Comparison of ENCODE assay signal across 27 cellular contexts in genomic region chr20:45983279-45983743, GRCh38. TPM values are rescaled to one million over a fixed set of nuclear protein-coding genes. Genes with fewer than 3 reads are reported as not detected.
A peak's percentile ranks its signal among the peaks of the same experiment; 100 is the strongest.
DNase-seq lines count a peak whose midpoint lies in the region; ATAC-seq, FAIRE-seq and TF ChIP-seq lines count a peak whose summit lies in the region.
"Had no signal": no experiment of that assay in that cellular context is flagged by ENCODE, and none has a peak within 500 bp of the region (broad histone marks: within the 10 kb centered on the region; RNA-seq: fewer than 3 reads in every experiment).

No MANE protein-coding gene starts in this region.

- CTCF ChIA-PET in H1 (lab: Charles Lee; ENCODE audit: partially characterized antibody), result interaction anchor here (1.1 to 12.8 kb wide), 4 partner anchors 9 to 39 kb away, joined by 3 to 156 read pairs (median 7); no protein-coding TSS in a partner anchor

- H4K20me1 ChIP-seq in H9 (ENCODE audit: control insufficient read depth, insufficient read depth, insufficient read length), result no peaks in the 10 kb centered on the region
- no peaks in the 10 kb centered on the region for H4K20me1 ChIP-seq in H1 (replicated peaks in 1 of 2; ENCODE audit: control insufficient read depth in 1 of 2, insufficient read depth in 2 of 2, low read length in 2 of 2)

- H2AFZ ChIP-seq in H9 (ENCODE audit: low read length) (peak overlapping the region; percentile 86), H1 (ENCODE audit: low read length) (peak overlapping the region; percentile 100), neuronal stem cell (ENCODE audit: low read length) (peak overlapping the region; percentile 1)

- no peak overlapping the region for H4K91ac ChIP-seq in H9 (ENCODE audit: insufficient read length, low read depth, low read length)
- H4K91ac ChIP-seq in H1 (replicated peaks; ENCODE audit: insufficient read length, low read length), result no peak overlapping the region
- H4K91ac ChIP-seq in neuronal stem cell (ENCODE audit: low read depth, low read length, poor library complexity), result no peak overlapping the region

- H4K5ac ChIP-seq in H9 (ENCODE audit: insufficient read length, low read depth, low read length) (no peak overlapping the region), H1 (ENCODE audit: insufficient read length, low read depth, low read length) (no peak overlapping the region)

- H3K18ac ChIP-seq in H9 (ENCODE audit: insufficient read length, low read depth, low read length), result no peak overlapping the region
- peak overlapping the region; percentile 56; the same call in 1 of the 2 replicates for H3K18ac ChIP-seq in H1 (ENCODE audit: extremely low read depth, low read length)
- no peak overlapping the region for H3K18ac ChIP-seq in neuronal stem cell (ENCODE audit: low read length)

- H2BK12ac ChIP-seq in H9 (ENCODE audit: insufficient read length, low read depth, low read length) (no peak overlapping the region), H1 (ENCODE audit: low read depth, low read length) (no peak overlapping the region), neuronal stem cell (ENCODE audit: low read length) (no peak overlapping the region)

- H3K4me3 Mint-ChIP-seq in H9, result no peak overlapping the region; a peak in 1 of 5 replicates
- H3K4me3 Mint-ChIP-seq: stimulated activated naive B cell treated with anti-CD40 and anti-IgM and Interleukin-4, amounts not matched to agents 10 μg/mL and 1 μg/mL and 100 μg/mL, for 72 hours; T-helper 17 cell had no signal

- TF ChIP-seq RAD21 in H1 (IDR thresholded peaks at IDR 0.05 in 1 of 2, conservative IDR thresholded peaks at IDR 0.05 in 1 of 2; ENCODE audit: low read depth in 2 of 2, low read length in 2 of 2), result no peak

- no peak overlapping the region for H3T11ph ChIP-seq in H9 (ENCODE audit: low read length)

- TF ChIP-seq EP300 in H1 (IDR thresholded peaks at IDR 0.05; ENCODE audit: borderline replicate concordance in 1 of 2, low read depth in 2 of 2, low read length in 2 of 2) (no peak), stomach (IDR thresholded peaks at IDR 0.05) (no peak)

- H3K4me2 ChIP-seq in H9 (ENCODE audit: insufficient read depth, insufficient read length, low read length) (peak overlapping the region; percentile 3), H1 (ENCODE audit: insufficient read depth in 1 of 2, low read depth in 2 of 2, low read length in 2 of 2) (0 out of 4 replicates have a peak overlapping the region, but pooled peaks have one; percentile 13 to 43), neuronal stem cell (ENCODE audit: insufficient read depth, low read length, poor library complexity, severe bottlenecking) (no peak overlapping the region)

- H3K27me3 Mint-ChIP-seq in H9 (ENCODE audit: low read depth), result peaks cover 3% of the 10 kb centered on the region; the same call in 1 of the 2 replicates
- H3K27me3 Mint-ChIP-seq: T-helper 17 cell had no signal

- TF ChIP-seq POLR2A in H1 (IDR thresholded peaks at IDR 0.05; ENCODE audit: control extremely low read depth in 1 of 2, low read depth in 2 of 2, low read length in 2 of 2) (no peak), stomach (IDR thresholded peaks at IDR 0.05) (no peak)

- H3K14ac ChIP-seq in H9 (ENCODE audit: insufficient read depth, low read length) (no peak overlapping the region), H1 (ENCODE audit: insufficient read length) (no peak overlapping the region), neuronal stem cell (ENCODE audit: low read length) (no peak overlapping the region)

- POLR2A ChIA-PET in H1 (lab: Charles Lee; ENCODE audit: partially characterized antibody), result interaction anchor here (1.7 to 2.7 kb wide), 3 partner anchors 10 to 28 kb away, joined by 3 to 12 read pairs (median 8); partner anchors contain the start of gene ZNF335

- H2BK120ac ChIP-seq in H9 (ENCODE audit: low read depth, low read length, poor library complexity, severe bottlenecking), result no peak overlapping the region
- no peak overlapping the region for H2BK120ac ChIP-seq in H1 (replicated peaks; ENCODE audit: low read depth, low read length)
- no peak overlapping the region for H2BK120ac ChIP-seq in neuronal stem cell (ENCODE audit: low read depth, low read length)

- H3K36me3 ChIP-seq in H1 (ENCODE audit: control insufficient read depth in 2 of 4, insufficient read depth in 4 of 4, low read length in 3 of 4) (no peaks in the 10 kb centered on the region), neuronal stem cell (replicated peaks in 1 of 2; ENCODE audit: control insufficient read depth in 2 of 2, insufficient read depth in 2 of 2, low read length in 2 of 2) (no peaks in the 10 kb centered on the region), stomach (no peaks in the 10 kb centered on the region)
- H3K36me3 ChIP-seq: esophagus muscularis mucosa, heart right ventricle, SJSA1 had no signal

- H3K27me3 ChIP-seq in H9 (ENCODE audit: insufficient read depth, low read length) (no peaks in the 10 kb centered on the region), H1 (replicated peaks in 1 of 4; ENCODE audit: control insufficient read depth in 3 of 4, extremely low read depth in 1 of 4, insufficient read depth in 3 of 4, low read length in 3 of 4) (no peaks in the 10 kb centered on the region), neuronal stem cell (ENCODE audit: control insufficient read depth in 3 of 3, insufficient read depth in 3 of 3, low read depth in 1 of 3, low read length in 3 of 3) (peaks cover 0 to 8% (median 0%) of the 10 kb centered on the region in 3 experiments), stomach (peaks cover 0 to 42% (median 0%) of the 10 kb centered on the region in 3 donors)

- H3K23me2 ChIP-seq in H9 (ENCODE audit: insufficient read length, low read depth, low read length, poor library complexity, severe bottlenecking), result no peaks in the 10 kb centered on the region
- H3K23me2 ChIP-seq in H1 (ENCODE audit: low read depth, low read length), result no peaks in the 10 kb centered on the region; the same call in 1 of the 2 replicates

- peaks cover 3% of the 10 kb centered on the region; the same call in 1 of the 2 replicates for H3K4me1 ChIP-seq in H9 (ENCODE audit: insufficient read depth, low read length)
- peaks cover 0 to 8% (median 6%) of the 10 kb centered on the region in 4 experiments; a peak in 5 of 7 replicates for H3K4me1 ChIP-seq in H1 (replicated peaks in 1 of 4; ENCODE audit: control insufficient read depth in 3 of 4, insufficient read depth in 4 of 4, low read length in 3 of 4)
- no peaks in the 10 kb centered on the region for H3K4me1 ChIP-seq in neuronal stem cell (ENCODE audit: control insufficient read depth in 2 of 2, insufficient read depth in 1 of 2, low read depth in 1 of 2, low read length in 2 of 2)
- H3K4me1 ChIP-seq in stomach, result peaks cover 0 to 7% (median 0%) of the 10 kb centered on the region in 4 donors
- H3K4me1 ChIP-seq: esophagus muscularis mucosa, foreskin keratinocyte, heart right ventricle, SJSA1 had no signal

- no peak overlapping the region for H2BK15ac ChIP-seq in H9 (ENCODE audit: low read depth, low read length)
- peak overlapping the region; percentile 21; the same call in 1 of the 2 replicates for H2BK15ac ChIP-seq in H1 (ENCODE audit: low read length)
- no peak overlapping the region for H2BK15ac ChIP-seq in neuronal stem cell (ENCODE audit: low read length)

- no peak for ATAC-seq in GM19395 (IDR thresholded peaks at IDR 0.05; ENCODE audit: unreplicated experiment)
- ATAC-seq: foreskin keratinocyte; heart right ventricle; left colon; stimulated activated naive B cell treated with anti-CD40 and anti-IgM and Interleukin-4, amounts not matched to agents 10 μg/mL and 1 μg/mL and 100 μg/mL, for 72 hours; T-helper 17 cell had no signal

- no peak overlapping the region for H3K4me3 ChIP-seq in H1 (ENCODE audit: extremely low read depth in 1 of 4, insufficient read depth in 2 of 4, low read depth in 3 of 4, low read length in 4 of 4)
- H3K4me3 ChIP-seq in neuronal stem cell (ENCODE audit: low read length in 2 of 2), result no peak overlapping the region
- H3K4me3 ChIP-seq in stomach, result no peak overlapping the region
- H3K4me3 ChIP-seq: esophagus muscularis mucosa, heart right ventricle, SJSA1 had no signal

- no peak overlapping the region for H3K23ac ChIP-seq in H9 (ENCODE audit: insufficient read length, low read depth, low read length)
- no peak overlapping the region for H3K23ac ChIP-seq in H1 (ENCODE audit: insufficient read length)
- H3K23ac ChIP-seq in neuronal stem cell (ENCODE audit: low read depth, low read length, poor library complexity), result no peak overlapping the region

- H3K56ac ChIP-seq in H9 (ENCODE audit: insufficient read length, low read depth, low read length) (no peak overlapping the region), H1 (replicated peaks; ENCODE audit: insufficient read length, low read depth, low read length) (no peak overlapping the region)

- peak overlapping the region; percentile 47 for H4K8ac ChIP-seq in H9 (replicated peaks; ENCODE audit: insufficient read length, low read depth, low read length)
- H4K8ac ChIP-seq in H1 (ENCODE audit: extremely low read depth, insufficient read depth, low read length), result no peak overlapping the region
- H4K8ac ChIP-seq in neuronal stem cell (ENCODE audit: low read depth, low read length), result no peak overlapping the region

- H3K9ac ChIP-seq in H9 (ENCODE audit: extremely low read depth, insufficient read length, low read length) (no peak overlapping the region), H1 (replicated peaks in 1 of 4; ENCODE audit: extremely low read depth in 1 of 4, low read depth in 3 of 4, low read length in 3 of 4) (no peak overlapping the region), neuronal stem cell (ENCODE audit: low read depth, low read length, poor library complexity) (no peak overlapping the region)

- H3K79me1 ChIP-seq in H9 (ENCODE audit: insufficient read depth, low read depth, low read length, poor library complexity, severe bottlenecking) (no peaks in the 10 kb centered on the region), H1 (ENCODE audit: low read depth, low read length) (no peaks in the 10 kb centered on the region), neuronal stem cell (ENCODE audit: low read depth, low read length) (no peaks in the 10 kb centered on the region)

- H3K9me3 Mint-ChIP-seq in H9, result no peaks in the 10 kb centered on the region
- H3K9me3 Mint-ChIP-seq: stimulated activated naive B cell treated with anti-CD40 and anti-IgM and Interleukin-4, amounts not matched to agents 10 μg/mL and 1 μg/mL and 100 μg/mL, for 72 hours had no signal

- no peak for FAIRE-seq in H1 (lab: Jason Lieb, UNC)

- H3K27ac ChIP-seq in H9 (ENCODE audit: insufficient read length, low read depth, low read length), result no peak overlapping the region
- no peak overlapping the region for H3K27ac ChIP-seq in H1 (ENCODE audit: low read depth, low read length)
- H3K27ac ChIP-seq in neuronal stem cell (replicated peaks; ENCODE audit: low read length), result no peak overlapping the region
- H3K27ac ChIP-seq in stomach, result no peak overlapping the region
- H3K27ac ChIP-seq: C4-2B, esophagus muscularis mucosa, foreskin keratinocyte, heart right ventricle, SJSA1, VCaP had no signal

- H3K27ac Mint-ChIP-seq in H9, result peak overlapping the region in 1 of 3 experiments; percentile 62; a peak in 2 of 7 replicates
- H3K27ac Mint-ChIP-seq: stimulated activated naive B cell treated with anti-CD40 and anti-IgM and Interleukin-4, amounts not matched to agents 10 μg/mL and 1 μg/mL and 100 μg/mL, for 72 hours; T-helper 17 cell had no signal

- peaks cover 11% of the 10 kb centered on the region in 2 experiments for H3K4me1 Mint-ChIP-seq in H9

- TF ChIP-seq CTCF in H9 (conservative IDR thresholded peaks at IDR 0.05), result no peak
- no peak for TF ChIP-seq CTCF in H1 (IDR thresholded peaks at IDR 0.05; ENCODE audit: control extremely low read depth in 1 of 3, insufficient read depth in 1 of 3, low read depth in 1 of 3, low read length in 3 of 3)
- no peak for TF ChIP-seq CTCF in stomach (IDR thresholded peaks at IDR 0.05)

- H2BK20ac ChIP-seq in H9 (ENCODE audit: low read depth, low read length, poor library complexity, severe bottlenecking), result no peak overlapping the region
- H2BK20ac ChIP-seq in H1 (ENCODE audit: low read length), result no peak overlapping the region

- no peaks in the 10 kb centered on the region for H3K36me3 Mint-ChIP-seq in H9 (ENCODE audit: insufficient read depth in 1 of 3, low read depth in 3 of 3)
- H3K36me3 Mint-ChIP-seq: stimulated activated naive B cell treated with anti-CD40 and anti-IgM and Interleukin-4, amounts not matched to agents 10 μg/mL and 1 μg/mL and 100 μg/mL, for 72 hours had no signal

- H3K79me2 ChIP-seq in H9 (ENCODE audit: insufficient read depth, low read length) (no peaks in the 10 kb centered on the region), H1 (ENCODE audit: control insufficient read depth in 1 of 2, insufficient read depth in 2 of 2, low read length in 2 of 2) (no peaks in the 10 kb centered on the region)

- H2BK5ac ChIP-seq in H9 (ENCODE audit: insufficient read length, low read length), result no peak overlapping the region
- no peak overlapping the region for H2BK5ac ChIP-seq in H1 (ENCODE audit: low read depth, low read length)
- H2BK5ac ChIP-seq in neuronal stem cell (ENCODE audit: low read length), result no peak overlapping the region

- WGBS in H9 (ENCODE audit: extremely low coverage, insufficient read length, low lambda C conversion rate), result no CpG with 5 or more reads among the region's 7 CpGs
- WGBS in H1 (ENCODE audit: extremely low coverage in 1 of 2, insufficient coverage in 1 of 2, insufficient read length in 1 of 2, insufficient replicate concordance in 2 of 2, low coverage in 1 of 2, low lambda C conversion rate in 2 of 2, missing lambda C conversion rate in 1 of 2), 2 experiments, result 77% methylated on average over 7 of the region's 7 CpGs; no CpG with 5 or more reads in 1 of the 2 experiments
- no CpG with 5 or more reads among the region's 7 CpGs for WGBS in neuronal stem cell (ENCODE audit: extremely low coverage in 2 of 2, insufficient read length in 2 of 2, insufficient replicate concordance in 1 of 2), 2 donors
- WGBS in stomach, 5 donors, result 44 to 62% (median 59%) methylated on average over 7 of the region's 7 CpGs

- H2AK5ac ChIP-seq in H9 (ENCODE audit: insufficient read length, low read length), result no peak overlapping the region
- no peak overlapping the region for H2AK5ac ChIP-seq in H1 (ENCODE audit: low read depth, low read length)
- H2AK5ac ChIP-seq in neuronal stem cell (ENCODE audit: low read depth, low read length), result no peak overlapping the region

- H3K9me3 ChIP-seq in H9 (ENCODE audit: control insufficient read depth, low read depth, low read length), result no peaks in the 10 kb centered on the region
- H3K9me3 ChIP-seq in H1 (ENCODE audit: insufficient read depth in 2 of 2, low read depth in 1 of 2, low read length in 1 of 2), result no peaks in the 10 kb centered on the region
- H3K9me3 ChIP-seq in neuronal stem cell (replicated peaks in 1 of 2; ENCODE audit: control insufficient read depth in 2 of 2, insufficient read depth in 1 of 2, low read depth in 1 of 2, low read length in 2 of 2), result no peaks in the 10 kb centered on the region
- no peaks in the 10 kb centered on the region for H3K9me3 ChIP-seq in stomach
- H3K9me3 ChIP-seq: esophagus muscularis mucosa, heart right ventricle, SJSA1 had no signal

- no peak overlapping the region for H3K4ac ChIP-seq in H9 (ENCODE audit: low read depth, low read length)
- H3K4ac ChIP-seq in H1 (replicated peaks; ENCODE audit: insufficient read length, low read depth, low read length), result no peak overlapping the region
- no peak overlapping the region for H3K4ac ChIP-seq in neuronal stem cell (ENCODE audit: low read length)

- intact Hi-C loops in stomach (cut with DNase I; ENCODE audit: low total_unique reads), result no loop called here

- no peak for DNase-seq in H9
- peak; percentile 82 for DNase-seq in OCI-M1 (lab: John Stamatoyannopoulos, UW)
- no peak for DNase-seq in H1 (ENCODE audit: low read depth in 1 of 2, low spot score in 2 of 2)
- no peak for DNase-seq in neuronal stem cell (ENCODE audit: low spot score)
- DNase-seq in SKM-1 (lab: John Stamatoyannopoulos, UW; ENCODE audit: unreplicated experiment), result no peak
- DNase-seq in stomach, result no peak
- DNase-seq: activated CD4-positive, alpha-beta T cell treated with anti-CD3 and anti-CD28 coated beads for 48 hours; activated naive CD4-positive, alpha-beta T cell treated with anti-CD3 and anti-CD28 coated beads, Interleukin-2, amount 50 U/mL, for 16 hours; amygdala; effector CD4-positive, alpha-beta T cell; foreskin keratinocyte; heart right ventricle; IMR-90; left colon; NCI-H1092; NCI-H1694 treated with DMSO at 0.1 percent for 48 hours; NCI-H2171 treated with DMSO at 0.1 percent for 48 hours; NCI-H526 treated with DMSO at 0.1 percent for 48 hours; stimulated activated CD4-positive, alpha-beta T cell treated with anti-CD3 and anti-CD28 coated beads, Interleukin-15, amount 100 ng/mL, for 24 hours; stimulated activated naive B cell treated with anti-CD40 and anti-IgM and Interleukin-4, amounts not matched to agents 10 μg/mL and 1 μg/mL and 100 μg/mL, for 72 hours; T-helper 17 cell had no signal

RNA-seq across cellular contexts. Expression of gene ZNF335, which starts 11.3 kb away (rescaled TPM):
- total RNA-seq in H9 (2021) (19.7 and 21.1 TPM in 2 replicates), stomach (10 to 100 TPM in 4 of 5 donors, 1 to 10 TPM in 1; 8.3 to 72.3 (median 38.5) TPM)
- total RNA-seq in H1 (2021; fragmentation: NEBNext Ultra II Directional; extraction: Animal tissue kit (Norgen Biotek cat#: 25700)), result 14.6 and 15.9 TPM in 2 replicates
- polyA plus RNA-seq in H1 (2011; rRNA removed) (12.4 and 17.1 TPM in 2 replicates), stomach (10 to 100 TPM in 1 of 3 donors, 1 to 10 TPM in 2; 7.2 to 12.0 (median 9.3) TPM)
- 9.0 TPM for polyA plus RNA-seq in H1 (2011; cell fraction: cytosol; rRNA removed)
- 36.3 TPM for polyA plus RNA-seq in H1 (2011; cell fraction: nucleus; rRNA removed)
- 7.6 to 12.8 TPM (median 11.8 TPM) in 4 replicates for polyA plus RNA-seq in H1 (2012, experiment 1 of 2)
- polyA plus RNA-seq in H1 (2012, experiment 2 of 2), result 8.5 TPM
- polyA plus RNA-seq in H1 (2013, experiment 1 of 2), result 10.1 TPM
- 8.8 TPM for polyA plus RNA-seq in H1 (2013, experiment 2 of 2)
- 11.4 and 15.8 TPM in 2 replicates for polyA minus RNA-seq in H1 (2011; rRNA and poly(A)+ RNA removed)
- polyA minus RNA-seq in H1 (2011; cell fraction: cytosol; rRNA and poly(A)+ RNA removed), result 11.1 TPM
- 31.5 TPM for polyA minus RNA-seq in H1 (2011; cell fraction: nucleus; rRNA and poly(A)+ RNA removed)
- polyA plus RNA-seq in neuronal stem cell (2013, experiment 1 of 2), result 7.3 TPM
- polyA plus RNA-seq in neuronal stem cell (2013, experiment 2 of 2), result 7.1 TPM

RNA-seq across cellular contexts. Expression of gene MMP9, which starts 25.4 kb away (rescaled TPM):
- total RNA-seq in H9 (2021) (2.0 and 2.7 TPM in 2 replicates), stomach (1 to 10 TPM in 2 of 5 donors, not detected in 3; 1.3 to 5.1 TPM)
- 1.7 and 2.2 TPM in 2 replicates for total RNA-seq in H1 (2021; fragmentation: NEBNext Ultra II Directional; extraction: Animal tissue kit (Norgen Biotek cat#: 25700))
- polyA plus RNA-seq in H1 (2011; rRNA removed) (1.5 and 1.6 TPM in 2 replicates), stomach (1 to 10 TPM in 2 of 3 donors, under 1 TPM in 1; 0.31 to 1.9 (median 1.2) TPM)
- 0.90 TPM for polyA plus RNA-seq in H1 (2011; cell fraction: cytosol; rRNA removed)
- 2.0 TPM for polyA plus RNA-seq in H1 (2011; cell fraction: nucleus; rRNA removed)
- polyA plus RNA-seq in H1 (2012, experiment 1 of 2), result 1.2 to 2.2 TPM (median 2.1 TPM) in 4 replicates
- polyA plus RNA-seq in H1 (2012, experiment 2 of 2), result 1.7 TPM
- 8.6 TPM for polyA plus RNA-seq in H1 (2013, experiment 1 of 2)
- 8.2 TPM for polyA plus RNA-seq in H1 (2013, experiment 2 of 2)
- 0.37 and 0.38 TPM in 2 replicates for polyA minus RNA-seq in H1 (2011; rRNA and poly(A)+ RNA removed)
- polyA minus RNA-seq in H1 (2011; cell fraction: cytosol; rRNA and poly(A)+ RNA removed), result 0.44 TPM
- 0.80 TPM for polyA minus RNA-seq in H1 (2011; cell fraction: nucleus; rRNA and poly(A)+ RNA removed)
- 0.18 TPM for polyA plus RNA-seq in neuronal stem cell (2013, experiment 1 of 2)
- polyA plus RNA-seq in neuronal stem cell (2013, experiment 2 of 2), result 0.18 TPM
- total RNA-seq: SJSA1 had no signal
- polyA plus RNA-seq: neural cell had no signal

RNA-seq across cellular contexts. Expression of gene SLC12A5, which starts 45.7 kb away (rescaled TPM):
- total RNA-seq in H9 (2021) (7.3 and 8.7 TPM in 2 replicates), stomach (1 to 10 TPM in 1 of 5 donors, not detected in 4; 1.3 TPM)
- total RNA-seq in H1 (2021; fragmentation: NEBNext Ultra II Directional; extraction: Animal tissue kit (Norgen Biotek cat#: 25700)), result 5.9 and 7.3 TPM in 2 replicates
- polyA plus RNA-seq in H1 (2011; rRNA removed) (1.9 and 2.8 TPM in 2 replicates), stomach (1 to 10 TPM in 2 of 3 donors, under 1 TPM in 1; 0.93 to 6.2 (median 5.5) TPM)
- 3.4 TPM for polyA plus RNA-seq in H1 (2011; cell fraction: cytosol; rRNA removed)
- polyA plus RNA-seq in H1 (2011; cell fraction: nucleus; rRNA removed), result 10.2 TPM
- polyA plus RNA-seq in H1 (2012, experiment 1 of 2), result 6.1 to 14.6 TPM (median 10.7 TPM) in 4 replicates
- 14.4 TPM for polyA plus RNA-seq in H1 (2012, experiment 2 of 2)
- 13.0 TPM for polyA plus RNA-seq in H1 (2013, experiment 1 of 2)
- polyA plus RNA-seq in H1 (2013, experiment 2 of 2), result 12.6 TPM
- polyA minus RNA-seq in H1 (2011; rRNA and poly(A)+ RNA removed), result 2.0 TPM in 2 replicates
- not detected for polyA minus RNA-seq in H1 (2011; cell fraction: cytosol; rRNA and poly(A)+ RNA removed)
- polyA minus RNA-seq in H1 (2011; cell fraction: nucleus; rRNA and poly(A)+ RNA removed), result 5.2 TPM
- 8.5 TPM for polyA plus RNA-seq in neuronal stem cell (2013, experiment 1 of 2)
- 6.5 TPM for polyA plus RNA-seq in neuronal stem cell (2013, experiment 2 of 2)
- total RNA-seq: IMR-90, SJSA1, T-helper 17 cell had no signal

RNA-seq across cellular contexts. Expression of gene PCIF1, which starts 48.8 kb away (rescaled TPM):
- 26.6 and 26.8 TPM in 2 replicates for total RNA-seq in H9 (2021)
- 27.2 and 30.3 TPM in 2 replicates for total RNA-seq in H1 (2021; fragmentation: NEBNext Ultra II Directional; extraction: Animal tissue kit (Norgen Biotek cat#: 25700))
- 30.6 and 54.7 TPM in 2 replicates for polyA plus RNA-seq in H1 (2011; rRNA removed)
- polyA plus RNA-seq in H1 (2011; cell fraction: cytosol; rRNA removed), result 23.8 TPM
- 58.2 TPM for polyA plus RNA-seq in H1 (2011; cell fraction: nucleus; rRNA removed)
- 19.8 to 36.6 TPM (median 32.6 TPM) in 4 replicates for polyA plus RNA-seq in H1 (2012, experiment 1 of 2)
- polyA plus RNA-seq in H1 (2012, experiment 2 of 2), result 37.9 TPM
- 23.6 TPM for polyA plus RNA-seq in H1 (2013, experiment 1 of 2)
- polyA plus RNA-seq in H1 (2013, experiment 2 of 2), result 20.7 TPM
- polyA minus RNA-seq in H1 (2011; rRNA and poly(A)+ RNA removed), result 20.9 and 29.6 TPM in 2 replicates
- 20.2 TPM for polyA minus RNA-seq in H1 (2011; cell fraction: cytosol; rRNA and poly(A)+ RNA removed)
- polyA minus RNA-seq in H1 (2011; cell fraction: nucleus; rRNA and poly(A)+ RNA removed), result 42.0 TPM
- 39.1 TPM for polyA plus RNA-seq in neuronal stem cell (2013, experiment 1 of 2)
- 39.1 TPM for polyA plus RNA-seq in neuronal stem cell (2013, experiment 2 of 2)
- total RNA-seq in stomach, result 10 to 100 TPM; 22.2 to 41.4 (median 32.5) TPM
- polyA plus RNA-seq in stomach, result 10 to 100 TPM; 21.0 to 25.1 (median 21.1) TPM

Comparison
In these comparisons a context has a peak if more than half of its experiments do, and no peak if none do; other contexts are left out.
1. H2AFZ ChIP-seq: peak in every context shown above with its lines; median percentile 100 in H1; 86 in H9; 1 in neuronal stem cell.